ENCODE assay signal across 1 cellular context in genomic region chr12:10646576-10646975, GRCh38. TPM values are rescaled to one million over a fixed set of nuclear protein-coding genes. Genes with fewer than 3 reads are reported as not detected.
"Had no signal": no experiment of that assay in that cellular context is flagged by ENCODE, and none has a peak within 500 bp of the region (broad histone marks: within the 10 kb centered on the region; RNA-seq: fewer than 3 reads in every experiment).

No MANE protein-coding gene starts in this region.

RNA-seq across cellular contexts. Expression of gene STYK1, which starts 27.3 kb away (rescaled TPM):
- polyA plus RNA-seq: SK-N-SH had no signal
